1 cellular context compared by ENCODE assay signal in genomic region chr13:95641291-95641811, GRCh38.
TF ChIP-seq lines count a peak whose summit lies in the region.

No MANE protein-coding gene starts in this region.

TF ChIP-seq in K562, 482 proteins besides CTCF, POLR2A, EP300 and RAD21:
- TF ChIP-seq DACH1 (IDR thresholded peaks at IDR 0.05; ENCODE audit: partially characterized antibody) (no peak), ETS2 (tag; IDR thresholded peaks at IDR 0.05; ENCODE audit: borderline replicate concordance, poor library complexity, severe bottlenecking) (no peak), PHB2 (IDR thresholded peaks at IDR 0.05; ENCODE audit: low read depth) (no peak)
- TF ChIP-seq, protein P1, sequence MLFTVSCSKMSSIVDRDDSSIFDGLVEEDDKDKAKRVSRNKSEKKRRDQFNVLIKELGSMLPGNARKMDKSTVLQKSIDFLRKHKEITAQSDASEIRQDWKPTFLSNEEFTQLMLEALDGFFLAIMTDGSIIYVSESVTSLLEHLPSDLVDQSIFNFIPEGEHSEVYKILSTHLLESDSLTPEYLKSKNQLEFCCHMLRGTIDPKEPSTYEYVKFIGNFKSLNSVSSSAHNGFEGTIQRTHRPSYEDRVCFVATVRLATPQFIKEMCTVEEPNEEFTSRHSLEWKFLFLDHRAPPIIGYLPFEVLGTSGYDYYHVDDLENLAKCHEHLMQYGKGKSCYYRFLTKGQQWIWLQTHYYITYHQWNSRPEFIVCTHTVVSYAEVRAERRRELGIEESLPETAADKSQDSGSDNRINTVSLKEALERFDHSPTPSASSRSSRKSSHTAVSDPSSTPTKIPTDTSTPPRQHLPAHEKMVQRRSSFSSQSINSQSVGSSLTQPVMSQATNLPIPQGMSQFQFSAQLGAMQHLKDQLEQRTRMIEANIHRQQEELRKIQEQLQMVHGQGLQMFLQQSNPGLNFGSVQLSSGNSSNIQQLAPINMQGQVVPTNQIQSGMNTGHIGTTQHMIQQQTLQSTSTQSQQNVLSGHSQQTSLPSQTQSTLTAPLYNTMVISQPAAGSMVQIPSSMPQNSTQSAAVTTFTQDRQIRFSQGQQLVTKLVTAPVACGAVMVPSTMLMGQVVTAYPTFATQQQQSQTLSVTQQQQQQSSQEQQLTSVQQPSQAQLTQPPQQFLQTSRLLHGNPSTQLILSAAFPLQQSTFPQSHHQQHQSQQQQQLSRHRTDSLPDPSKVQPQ (CRISPR knock-in tag; IDR thresholded peaks at IDR 0.05; ENCODE audit: borderline replicate concordance): no peak
